ENCODE assay signal across 8 cellular contexts in genomic region chr17:50541402-50541915, GRCh38. TPM values are rescaled to one million over a fixed set of nuclear protein-coding genes. Genes with fewer than 3 reads are reported as not detected.
DNase-seq lines count a peak whose midpoint lies in the region; ATAC-seq and TF ChIP-seq lines count a peak whose summit lies in the region.

No MANE protein-coding gene starts in this region.

- TF ChIP-seq CTCF in GM06990 (IDR thresholded peaks at IDR 0.05; ENCODE audit: insufficient read depth, low read length, poor library complexity, severe bottlenecking) (no peak), RWPE2 (IDR thresholded peaks at IDR 0.05; ENCODE audit: poor library complexity, severe bottlenecking) (no peak), esophagus squamous epithelium (IDR thresholded peaks at IDR 0.05) (no peak), retinal pigment epithelial cell (conservative IDR thresholded peaks at IDR 0.05; ENCODE audit: low read depth, low read length) (no peak)

- H3K9me3 ChIP-seq in RWPE2 (ENCODE audit: severe bottlenecking) (no peaks in the 10 kb centered on the region), esophagus squamous epithelium (no peaks in the 10 kb centered on the region)

- no peak for DNase-seq in GM06990 (ENCODE audit: extremely low read depth, insufficient read length)
- DNase-seq in RWPE2 (ENCODE audit: low spot score), result no peak
- no peak for DNase-seq in esophagus squamous epithelium (lab: John Stamatoyannopoulos, UW)
- no peak for DNase-seq in retinal pigment epithelial cell (ENCODE audit: low read depth)
- DNase-seq in NAMALWA (ENCODE audit: low spot score), result no peak
- no peak for DNase-seq in EL
- no peak for DNase-seq in cerebellar nuclear complex (lab: John Stamatoyannopoulos, UW)
- no peak for DNase-seq in stimulated activated CD4-positive, alpha-beta T cell treated with anti-CD3 and anti-CD28 coated beads, Interleukin-12 subunit alpha, Interleukin-12 subunit beta, amount 100 ng/mL, for 4 hours

- peak overlapping the region; percentile 61 for H3K27ac ChIP-seq in RWPE2 (ENCODE audit: poor library complexity, severe bottlenecking)
- H3K27ac ChIP-seq in esophagus squamous epithelium, result peak overlapping the region; percentile 76 to 82 (median 78)

- H3K36me3 ChIP-seq in GM06990 (ENCODE audit: control insufficient read depth, insufficient read depth, low read length), result no peaks in the 10 kb centered on the region
- peaks cover 33% of the 10 kb centered on the region for H3K36me3 ChIP-seq in RWPE2 (ENCODE audit: low read depth)
- H3K36me3 ChIP-seq in esophagus squamous epithelium, result peaks cover 6 to 42% (median 9%) of the 10 kb centered on the region in 3 donors

- no peak for ATAC-seq in RWPE2 (ENCODE audit: low read depth)

- H3K4me1 ChIP-seq in RWPE2 (ENCODE audit: insufficient read depth, poor library complexity, severe bottlenecking), result peaks cover 25% of the 10 kb centered on the region
- peaks cover 40 to 90% (median 41%) of the 10 kb centered on the region in 3 donors for H3K4me1 ChIP-seq in esophagus squamous epithelium

- intact Hi-C loops in esophagus squamous epithelium (cut with DNase I), result loop anchor here (10.0 kb wide), 1 partner anchor 303 kb away; no protein-coding TSS in a partner anchor

- 50 to 82% methylated on average over 4 to 8 of the region's 25 CpGs for WGBS in esophagus squamous epithelium, 2 donors

- no peak for TF ChIP-seq POLR2A in esophagus squamous epithelium (IDR thresholded peaks at IDR 0.05)

- H3K27me3 ChIP-seq in GM06990 (replicated peaks; ENCODE audit: control insufficient read depth, insufficient read depth, low read length), result no peaks in the 10 kb centered on the region
- H3K27me3 ChIP-seq in RWPE2 (ENCODE audit: insufficient read depth, poor library complexity, severe bottlenecking), result no peaks in the 10 kb centered on the region
- no peaks in the 10 kb centered on the region for H3K27me3 ChIP-seq in esophagus squamous epithelium

- H3K4me3 ChIP-seq in GM06990 (replicated peaks; ENCODE audit: low read depth, low read length), result peak overlapping the region; percentile 64
- H3K4me3 ChIP-seq in RWPE2 (ENCODE audit: severe bottlenecking), result peak overlapping the region; percentile 21
- H3K4me3 ChIP-seq in esophagus squamous epithelium, result peak overlapping the region; percentile 26 to 68 (median 46)
- H3K4me3 ChIP-seq in retinal pigment epithelial cell (ENCODE audit: low read length), result peak overlapping the region; percentile 36

RNA-seq across cellular contexts. Expression of gene SPATA20, which starts 5.5 kb away (rescaled TPM):
- 10 to 100 TPM; 34.1 to 67.3 (median 38.1) TPM for total RNA-seq in esophagus squamous epithelium

RNA-seq across cellular contexts. Expression of gene EPN3, which starts 8.9 kb away (rescaled TPM):
- total RNA-seq in esophagus squamous epithelium, result 100 to 1,000 TPM in 1 of 4 donors, 10 to 100 TPM in 3; 24.5 to 111 (median 51.8) TPM

RNA-seq across cellular contexts. Expression of gene CACNA1G, which starts 19.1 kb away (rescaled TPM):
- total RNA-seq in esophagus squamous epithelium, result under 1 TPM in 3 of 4 donors, not detected in 1; 0.11 to 0.38 (median 0.13) TPM

RNA-seq across cellular contexts. Expression of gene MYCBPAP, which starts 33.2 kb away (rescaled TPM):
- total RNA-seq in esophagus squamous epithelium, result under 1 TPM in 1 of 4 donors, not detected in 3; 0.38 TPM
